In genomic region chrX:108199691-108200090, GRCh38 we compare ENCODE assay signal across 8 cellular contexts.
A peak's percentile ranks its signal among the peaks of the same experiment; 100 is the strongest.
DNase-seq lines count a peak whose midpoint lies in the region; TF ChIP-seq lines count a peak whose summit lies in the region.

No MANE protein-coding gene starts in this region.

- no peaks in the 10 kb centered on the region for H3K9me3 ChIP-seq in spleen

- peaks cover 0 to 21% (median 0%) of the 10 kb centered on the region in 7 donors for H3K27me3 ChIP-seq in spleen (replicated peaks in 1 of 7)

- DNase-seq in SKM-1 treated with dmso at 0.1 percent for 144 hours (lab: John Stamatoyannopoulos, UW; ENCODE audit: unreplicated experiment) = peak; percentile 6
- DNase-seq in SKM-1 (lab: John Stamatoyannopoulos, UW; ENCODE audit: unreplicated experiment) = no peak
- no peak for DNase-seq in HFF-Myc (ENCODE audit: extremely low read depth, low read depth)
- DNase-seq in OCI-M1 (lab: John Stamatoyannopoulos, UW) = peak; percentile 42
- DNase-seq in fibroblast of mammary gland (ENCODE audit: low read depth) = peak; percentile 59
- DNase-seq in spleen = no peak
- no peak for DNase-seq in cerebellum (ENCODE audit: low spot score)
- no peak for DNase-seq in HPDE6-E6E7 (ENCODE audit: extremely low spot score)

- intact Hi-C loops in spleen (cut with DNase I; ENCODE audit: low total_unique reads) = no loop called here

- H3K36me3 ChIP-seq in spleen = no peaks in the 10 kb centered on the region

- WGBS in spleen, 5 donors = 0 to 5% (median 4%) methylated on average over 4 of the region's 4 CpGs

- peak; percentile 56 for TF ChIP-seq CTCF in HFF-Myc (IDR thresholded peaks at IDR 0.05; ENCODE audit: low read depth, low read length, missing control alignments)
- TF ChIP-seq CTCF in fibroblast of mammary gland (conservative IDR thresholded peaks at IDR 0.05; ENCODE audit: control insufficient read depth, insufficient read depth, low read depth, low read length) = peak; percentile 68
- peak in 7 of 11 experiments; percentile 12 to 45 (median 30) for TF ChIP-seq CTCF in spleen (IDR thresholded peaks at IDR 0.05 in 8 of 11, conservative IDR thresholded peaks at IDR 0.05 in 3 of 11)

- TF ChIP-seq POLR2A in spleen (IDR thresholded peaks at IDR 0.05) = no peak

- no peaks in the 10 kb centered on the region for H3K4me1 ChIP-seq in spleen

- H3K4me3 ChIP-seq in HFF-Myc (replicated peaks; ENCODE audit: low read depth, low read length) (no peak overlapping the region), fibroblast of mammary gland (ENCODE audit: control insufficient read depth, low read depth, low read length) (no peak overlapping the region), spleen (no peak overlapping the region)

- H3K27ac ChIP-seq in spleen = peak overlapping the region in 1 of 8 donors; percentile 48

Comparison
In these comparisons a context has a peak if more than half of its experiments do, and no peak if none do; other contexts are left out.
1. DNase-seq: peak in SKM-1 treated with dmso at 0.1 percent for 144 hours (single experiment), OCI-M1 (single experiment) and fibroblast of mammary gland (single experiment); none in SKM-1 (single experiment), HFF-Myc (single experiment), spleen (single experiment), cerebellum (single experiment) and HPDE6-E6E7 (single experiment).
2. Peak in every context shown above with its lines, with median percentiles within 50 percentile points of each other: CTCF ChIP-seq.